ENCODE assay signal across 30 cellular contexts in the genomic region with DNA sequence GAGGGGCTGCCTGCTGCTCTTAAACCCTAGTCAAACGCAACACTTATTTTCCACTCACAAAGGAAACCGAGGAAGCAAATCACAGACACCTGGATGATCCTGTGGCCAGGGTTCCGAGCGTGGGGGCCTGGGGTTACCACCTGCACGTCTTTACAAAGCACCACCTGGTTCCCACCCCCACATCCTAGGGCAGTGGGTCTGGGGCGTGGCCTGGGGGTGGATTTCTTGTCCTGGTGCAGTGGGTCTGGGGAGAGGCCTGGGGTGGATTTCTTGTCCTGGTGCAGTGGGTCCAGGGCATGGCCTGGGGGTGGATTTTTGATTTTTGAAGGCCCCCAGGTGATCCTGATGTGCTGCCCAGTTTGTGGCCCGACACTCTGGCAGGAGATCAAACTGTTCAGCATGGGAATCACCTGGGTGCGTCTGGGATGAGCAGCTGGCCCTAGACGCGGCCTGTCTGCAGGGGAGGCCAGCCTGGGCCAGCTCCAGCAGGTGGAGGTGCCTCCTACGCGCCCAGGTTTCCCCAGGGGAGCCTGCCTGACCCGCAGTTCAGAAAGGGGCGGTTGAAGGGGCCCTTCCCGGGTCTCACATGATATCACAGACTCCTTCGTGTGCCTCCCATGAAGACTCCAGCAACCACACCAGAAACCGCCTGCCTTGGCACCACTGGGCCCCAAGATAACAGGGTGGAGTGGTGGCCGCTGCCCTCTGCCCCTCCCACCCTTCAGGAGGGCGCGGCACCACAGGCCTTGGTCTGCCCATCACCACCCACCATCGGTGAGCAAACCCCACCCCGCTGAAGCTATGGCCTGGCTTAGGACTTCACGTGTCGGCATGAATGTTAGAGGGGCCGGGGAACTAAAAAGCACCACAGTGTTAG. TPM values are rescaled to one million over a fixed set of nuclear protein-coding genes. Genes with fewer than 3 reads are reported as not detected.
DNase-seq lines count a peak whose midpoint lies in the region; FAIRE-seq and TF ChIP-seq lines count a peak whose summit lies in the region.
"Had no signal": no experiment of that assay in that cellular context is flagged by ENCODE, and none has a peak within 500 bp of the region (broad histone marks: within the 10 kb centered on the region; RNA-seq: fewer than 3 reads in every experiment).

No MANE protein-coding gene starts in this region.

- no peak overlapping the region for H3K56ac ChIP-seq in H1 (replicated peaks; ENCODE audit: insufficient read length, low read depth, low read length)

- no peak overlapping the region for H4K5ac ChIP-seq in H1 (ENCODE audit: insufficient read length, low read depth, low read length)

- TF ChIP-seq RAD21 in H1 (IDR thresholded peaks at IDR 0.05 in 1 of 2, conservative IDR thresholded peaks at IDR 0.05 in 1 of 2; ENCODE audit: low read depth in 2 of 2, low read length in 2 of 2): no peak

- H2AFZ ChIP-seq in H1 (ENCODE audit: low read length) (no peak overlapping the region), Karpas-422 (ENCODE audit: low read length) (no peak overlapping the region)

- no peak overlapping the region for H3K9ac ChIP-seq in H1 (replicated peaks in 1 of 4; ENCODE audit: extremely low read depth in 1 of 4, low read depth in 3 of 4, low read length in 3 of 4)
- no peak overlapping the region for H3K9ac ChIP-seq in Karpas-422 (ENCODE audit: low read length)

- POLR2A ChIA-PET in RWPE1 (lab: Yijun Ruan, JAX; ENCODE audit: low non-redundant PET): no interaction called here
- POLR2A ChIA-PET in H1 (lab: Charles Lee; ENCODE audit: partially characterized antibody): interaction anchor here (1.0 to 1.5 kb wide), 2 partner anchors 29 to 32 kb away, joined by 3 to 4 read pairs; no protein-coding TSS in a partner anchor

- H3K23me2 ChIP-seq in H1 (ENCODE audit: low read depth, low read length): no peaks in the 10 kb centered on the region

- H3K4me3 ChIP-seq in H1 (ENCODE audit: extremely low read depth in 1 of 4, insufficient read depth in 2 of 4, low read depth in 3 of 4, low read length in 4 of 4) (no peak overlapping the region), Karpas-422 (ENCODE audit: low read length) (no peak overlapping the region)
- H3K4me3 ChIP-seq: body of pancreas, esophagus squamous epithelium, heart right ventricle, SJCRH30 had no signal

- no peak overlapping the region for H2BK5ac ChIP-seq in H1 (ENCODE audit: low read depth, low read length)

- H3K9me2 ChIP-seq in Karpas-422 (replicated peaks; ENCODE audit: insufficient read depth, low read length): no peaks in the 10 kb centered on the region

- TF ChIP-seq POLR2A in H1 (IDR thresholded peaks at IDR 0.05; ENCODE audit: control extremely low read depth in 1 of 2, low read depth in 2 of 2, low read length in 2 of 2): no peak

- TF ChIP-seq EP300 in H1 (IDR thresholded peaks at IDR 0.05; ENCODE audit: borderline replicate concordance in 1 of 2, low read depth in 2 of 2, low read length in 2 of 2): no peak

- H4K91ac ChIP-seq in H1 (replicated peaks; ENCODE audit: insufficient read length, low read length): no peak overlapping the region

- no peak overlapping the region for H3K4me2 ChIP-seq in H1 (ENCODE audit: insufficient read depth in 1 of 2, low read depth in 2 of 2, low read length in 2 of 2)
- no peak overlapping the region for H3K4me2 ChIP-seq in Karpas-422 (ENCODE audit: low read depth, low read length, poor library complexity, severe bottlenecking)

- no peak overlapping the region for H2BK12ac ChIP-seq in H1 (ENCODE audit: low read depth, low read length)

- no peaks in the 10 kb centered on the region for H3K9me3 ChIP-seq in H1 (ENCODE audit: insufficient read depth in 2 of 2, low read depth in 1 of 2, low read length in 1 of 2)
- H3K9me3 ChIP-seq in Karpas-422 (ENCODE audit: low read length): no peaks in the 10 kb centered on the region
- H3K9me3 ChIP-seq: BE2C, body of pancreas, esophagus squamous epithelium, heart right ventricle, SJCRH30 had no signal

- H3K27me3 Mint-ChIP-seq in activated naive CD8-positive, alpha-beta T cell treated with anti-CD3 and anti-CD28 coated beads for 36 hours: no peaks in the 10 kb centered on the region
- H3K27me3 Mint-ChIP-seq: activated naive CD4-positive, alpha-beta T cell treated with anti-CD3 and anti-CD28 coated beads, Interleukin-2, amount 10 ng/mL, durations not matched to agents 7 days and 5 days; central memory CD8-positive, alpha-beta T cell; stimulated activated memory B cell treated with anti-CD40 and anti-IgM and Interleukin-4, amounts not matched to agents 10 μg/mL and 1 μg/mL and 100 μg/mL, for 72 hours had no signal

- no peak overlapping the region for H3K4ac ChIP-seq in H1 (replicated peaks; ENCODE audit: insufficient read length, low read depth, low read length)

- peaks cover 0 to 2% (median 0%) of the 10 kb centered on the region in 4 experiments; a peak in 3 of 7 replicates for H3K27me3 ChIP-seq in H1 (replicated peaks in 1 of 4; ENCODE audit: control insufficient read depth in 3 of 4, extremely low read depth in 1 of 4, insufficient read depth in 3 of 4, low read length in 3 of 4)
- no peaks in the 10 kb centered on the region for H3K27me3 ChIP-seq in Karpas-422 (ENCODE audit: low read length)
- H3K27me3 ChIP-seq: BE2C, body of pancreas, esophagus squamous epithelium, foreskin keratinocyte, heart right ventricle, SJCRH30 had no signal

- H3K18ac ChIP-seq in H1 (ENCODE audit: extremely low read depth, low read length): no peak overlapping the region

- DNase-seq in RWPE1 (ENCODE audit: low spot score): no peak
- no peak for DNase-seq in H1 (ENCODE audit: low read depth in 1 of 2, low spot score in 2 of 2)
- DNase-seq in Karpas-422: no peak
- no peak for DNase-seq in activated naive CD8-positive, alpha-beta T cell treated with anti-CD3 and anti-CD28 coated beads for 36 hours
- DNase-seq: activated CD4-positive, alpha-beta T cell treated with anti-CD3 and anti-CD28 coated beads for 4 hours; activated CD8-positive, alpha-beta T cell treated with anti-CD3 and anti-CD28 coated beads, Interleukin-2, amount 10 ng/mL, durations not matched to agents 7 days and 5 days; activated naive CD4-positive, alpha-beta T cell treated with anti-CD3 and anti-CD28 coated beads, Interleukin-2, amount 10 ng/mL, durations not matched to agents 7 days and 5 days; BE2C; body of pancreas; CD8-positive, alpha-beta T cell; dermis blood vessel endothelial cell; esophagus squamous epithelium; foreskin keratinocyte; heart right ventricle; kidney; left ventricle myocardium superior; mesendoderm; NCI-H2107; NCI-H82; SJCRH30; substantia nigra; SW 1271; trophoblast cell; WERI-Rb-1 had no signal

- H3K36me3 Mint-ChIP-seq in activated naive CD8-positive, alpha-beta T cell treated with anti-CD3 and anti-CD28 coated beads for 36 hours: peaks cover 3% of the 10 kb centered on the region

- no peak overlapping the region for H3K4me3 Mint-ChIP-seq in activated naive CD8-positive, alpha-beta T cell treated with anti-CD3 and anti-CD28 coated beads for 36 hours
- H3K4me3 Mint-ChIP-seq: activated CD8-positive, alpha-beta T cell treated with anti-CD3 and anti-CD28 coated beads, Interleukin-2, amount 10 ng/mL, durations not matched to agents 7 days and 5 days; activated naive CD4-positive, alpha-beta T cell treated with anti-CD3 and anti-CD28 coated beads, Interleukin-2, amount 10 ng/mL, durations not matched to agents 7 days and 5 days; CD8-positive, alpha-beta T cell; central memory CD8-positive, alpha-beta T cell; stimulated activated memory B cell treated with anti-CD40 and anti-IgM and Interleukin-4, amounts not matched to agents 10 μg/mL and 1 μg/mL and 100 μg/mL, for 72 hours had no signal

- H3K27ac Mint-ChIP-seq in activated naive CD8-positive, alpha-beta T cell treated with anti-CD3 and anti-CD28 coated beads for 36 hours: no peak overlapping the region
- H3K27ac Mint-ChIP-seq: CD8-positive, alpha-beta T cell; stimulated activated memory B cell treated with anti-CD40 and anti-IgM and Interleukin-4, amounts not matched to agents 10 μg/mL and 1 μg/mL and 100 μg/mL, for 72 hours had no signal

- H3K4me1 Mint-ChIP-seq in activated naive CD8-positive, alpha-beta T cell treated with anti-CD3 and anti-CD28 coated beads for 36 hours: peaks cover 8% of the 10 kb centered on the region

- WGBS in H1 (ENCODE audit: extremely low coverage in 1 of 2, insufficient coverage in 1 of 2, insufficient read length in 1 of 2, insufficient replicate concordance in 2 of 2, low coverage in 1 of 2, low lambda C conversion rate in 2 of 2, missing lambda C conversion rate in 1 of 2), 2 experiments: 87% methylated on average over 22 of the region's 25 CpGs; no CpG with 5 or more reads in 1 of the 2 experiments

- H4K20me1 ChIP-seq in H1 (replicated peaks in 1 of 2; ENCODE audit: control insufficient read depth in 1 of 2, insufficient read depth in 2 of 2, low read length in 2 of 2): peaks cover 4 to 13% of the 10 kb centered on the region in 2 experiments
- H4K20me1 ChIP-seq in Karpas-422 (ENCODE audit: insufficient read depth, low read depth, low read length): no peaks in the 10 kb centered on the region

- peak overlapping the region; percentile 12; the same call in 1 of the 2 replicates for H3K27ac ChIP-seq in RWPE1
- H3K27ac ChIP-seq in H1 (ENCODE audit: low read depth, low read length): no peak overlapping the region
- no peak overlapping the region for H3K27ac ChIP-seq in Karpas-422 (ENCODE audit: low read length)
- H3K27ac ChIP-seq: body of pancreas, esophagus squamous epithelium, foreskin keratinocyte, heart right ventricle, SJCRH30, WERI-Rb-1 had no signal

- H3K79me2 ChIP-seq in H1 (ENCODE audit: control insufficient read depth in 1 of 2, insufficient read depth in 2 of 2, low read length in 2 of 2) (no peaks in the 10 kb centered on the region), Karpas-422 (ENCODE audit: low read length) (no peaks in the 10 kb centered on the region)

- no peak overlapping the region for H2BK15ac ChIP-seq in H1 (ENCODE audit: low read length)

- H3K4me1 ChIP-seq in H1 (replicated peaks in 1 of 4; ENCODE audit: control insufficient read depth in 3 of 4, insufficient read depth in 4 of 4, low read length in 3 of 4): no peaks in the 10 kb centered on the region
- peaks cover 2% of the 10 kb centered on the region for H3K4me1 ChIP-seq in Karpas-422 (ENCODE audit: low read length)
- H3K4me1 ChIP-seq: BE2C, foreskin keratinocyte, SJCRH30 had no signal

- H2BK20ac ChIP-seq in H1 (ENCODE audit: low read length): no peak overlapping the region

- no peak overlapping the region for H3K14ac ChIP-seq in H1 (ENCODE audit: insufficient read length)

- H3K36me3 ChIP-seq in H1 (ENCODE audit: control insufficient read depth in 2 of 4, insufficient read depth in 4 of 4, low read length in 3 of 4) (peaks cover 0 to 9% (median 4%) of the 10 kb centered on the region in 4 experiments; a peak in 5 of 8 replicates), Karpas-422 (ENCODE audit: insufficient read depth, low read length) (no peaks in the 10 kb centered on the region)
- H3K36me3 ChIP-seq: SJCRH30 had no signal

- H3K9me3 Mint-ChIP-seq in activated naive CD8-positive, alpha-beta T cell treated with anti-CD3 and anti-CD28 coated beads for 36 hours: no peaks in the 10 kb centered on the region
- H3K9me3 Mint-ChIP-seq: activated naive CD4-positive, alpha-beta T cell treated with anti-CD3 and anti-CD28 coated beads, Interleukin-2, amount 10 ng/mL, durations not matched to agents 7 days and 5 days; CD8-positive, alpha-beta T cell; central memory CD8-positive, alpha-beta T cell; stimulated activated memory B cell treated with anti-CD40 and anti-IgM and Interleukin-4, amounts not matched to agents 10 μg/mL and 1 μg/mL and 100 μg/mL, for 72 hours had no signal

- H2BK120ac ChIP-seq in H1 (replicated peaks; ENCODE audit: low read depth, low read length): no peak overlapping the region

- H4K8ac ChIP-seq in H1 (ENCODE audit: extremely low read depth, insufficient read depth, low read length): peak overlapping the region; percentile 36; the same call in 1 of the 2 replicates

- TF ChIP-seq CTCF in RWPE1 (conservative IDR thresholded peaks at IDR 0.05; ENCODE audit: low read depth): no peak
- TF ChIP-seq CTCF in H1 (IDR thresholded peaks at IDR 0.05; ENCODE audit: control extremely low read depth in 1 of 3, insufficient read depth in 1 of 3, low read depth in 1 of 3, low read length in 3 of 3): no peak

- CTCF ChIA-PET in RWPE1 (lab: Yijun Ruan, JAX): interaction anchor here (0.6 kb wide), 2 partner anchors 69 to 244 kb away, joined by 3 to 4 read pairs; no protein-coding TSS in a partner anchor
- CTCF ChIA-PET in H1 (lab: Charles Lee; ENCODE audit: partially characterized antibody): interaction anchor here (1.5 kb wide), 1 partner anchor 9 kb away, joined by 7 read pairs; no protein-coding TSS in a partner anchor

- FAIRE-seq in H1 (lab: Jason Lieb, UNC): no peak
- FAIRE-seq: endometrium, kidney had no signal

- peaks cover 1% of the 10 kb centered on the region; the same call in 1 of the 2 replicates for H3K79me1 ChIP-seq in H1 (ENCODE audit: low read depth, low read length)

- H3K23ac ChIP-seq in H1 (ENCODE audit: insufficient read length): no peak overlapping the region

- H2AK5ac ChIP-seq in H1 (ENCODE audit: low read depth, low read length): no peak overlapping the region

RNA-seq across cellular contexts. Expression of gene HAGH, which starts 6.3 kb away (rescaled TPM):
- total RNA-seq in H1 (2021; fragmentation: NEBNext Ultra II Directional; extraction: Animal tissue kit (Norgen Biotek cat#: 25700)): 28.7 and 34.4 TPM in 2 replicates
- polyA plus RNA-seq in H1 (2011; rRNA removed): 40.6 and 65.3 TPM in 2 replicates
- polyA plus RNA-seq in H1 (2011; cell fraction: cytosol; rRNA removed): 56.0 TPM
- polyA plus RNA-seq in H1 (2011; cell fraction: nucleus; rRNA removed): 67.2 TPM
- 20.7 to 36.3 TPM (median 31.9 TPM) in 4 replicates for polyA plus RNA-seq in H1 (2012, experiment 1 of 2)
- polyA plus RNA-seq in H1 (2012, experiment 2 of 2): 18.0 TPM
- 25.3 TPM for polyA plus RNA-seq in H1 (2013, experiment 1 of 2)
- 24.3 TPM for polyA plus RNA-seq in H1 (2013, experiment 2 of 2)
- polyA minus RNA-seq in H1 (2011; rRNA and poly(A)+ RNA removed): 12.9 and 25.3 TPM in 2 replicates
- 7.7 TPM for polyA minus RNA-seq in H1 (2011; cell fraction: cytosol; rRNA and poly(A)+ RNA removed)
- 13.1 TPM for polyA minus RNA-seq in H1 (2011; cell fraction: nucleus; rRNA and poly(A)+ RNA removed)
- 38.4 and 126 TPM in 2 replicates for total RNA-seq in Karpas-422 (2014; rRNA removed; shearing (Covaris generic); ENCODE audit: low replicate concordance)
- 10 to 100 TPM; 22.6 to 23.9 TPM for total RNA-seq in activated naive CD8-positive, alpha-beta T cell treated with anti-CD3 and anti-CD28 coated beads for 36 hours

RNA-seq across cellular contexts. Expression of gene FAHD1, which starts 6.7 kb away (rescaled TPM):
- 20.4 and 20.5 TPM in 2 replicates for total RNA-seq in H1 (2021; fragmentation: NEBNext Ultra II Directional; extraction: Animal tissue kit (Norgen Biotek cat#: 25700))
- 31.9 and 47.2 TPM in 2 replicates for polyA plus RNA-seq in H1 (2011; rRNA removed)
- polyA plus RNA-seq in H1 (2011; cell fraction: cytosol; rRNA removed): 40.7 TPM
- 27.8 TPM for polyA plus RNA-seq in H1 (2011; cell fraction: nucleus; rRNA removed)
- 23.1 to 32.1 TPM (median 29.3 TPM) in 4 replicates for polyA plus RNA-seq in H1 (2012, experiment 1 of 2)
- polyA plus RNA-seq in H1 (2012, experiment 2 of 2): 11.2 TPM
- polyA plus RNA-seq in H1 (2013, experiment 1 of 2): 16.8 TPM
- 15.8 TPM for polyA plus RNA-seq in H1 (2013, experiment 2 of 2)
- polyA minus RNA-seq in H1 (2011; rRNA and poly(A)+ RNA removed): 16.8 and 21.2 TPM in 2 replicates
- polyA minus RNA-seq in H1 (2011; cell fraction: cytosol; rRNA and poly(A)+ RNA removed): 25.1 TPM
- polyA minus RNA-seq in H1 (2011; cell fraction: nucleus; rRNA and poly(A)+ RNA removed): 32.4 TPM
- total RNA-seq in Karpas-422 (2014; rRNA removed; shearing (Covaris generic); ENCODE audit: low replicate concordance): 12.6 and 24.6 TPM in 2 replicates
- total RNA-seq in activated naive CD8-positive, alpha-beta T cell treated with anti-CD3 and anti-CD28 coated beads for 36 hours: 10 to 100 TPM; 17.9 to 20.1 TPM

RNA-seq across cellular contexts. Expression of gene IGFALS, which starts 26.8 kb away (rescaled TPM):
- total RNA-seq in H1 (2021; fragmentation: NEBNext Ultra II Directional; extraction: Animal tissue kit (Norgen Biotek cat#: 25700)): not detected in 2 replicates
- 0.03 TPM in 1 of 2 replicates, not detected in the other for polyA plus RNA-seq in H1 (2011; rRNA removed)
- polyA plus RNA-seq in H1 (2011; cell fraction: cytosol; rRNA removed): 0.05 TPM
- polyA plus RNA-seq in H1 (2011; cell fraction: nucleus; rRNA removed): 0.07 TPM
- 0.08 to 0.09 TPM in 2 of 4 replicates, not detected in the others for polyA plus RNA-seq in H1 (2012, experiment 1 of 2)
- not detected for polyA plus RNA-seq in H1 (2012, experiment 2 of 2)
- polyA plus RNA-seq in H1 (2013, experiment 1 of 2): not detected
- not detected for polyA plus RNA-seq in H1 (2013, experiment 2 of 2)
- polyA minus RNA-seq in H1 (2011; rRNA and poly(A)+ RNA removed): not detected in 2 replicates
- polyA minus RNA-seq in H1 (2011; cell fraction: cytosol; rRNA and poly(A)+ RNA removed): not detected
- not detected for polyA minus RNA-seq in H1 (2011; cell fraction: nucleus; rRNA and poly(A)+ RNA removed)
- total RNA-seq in Karpas-422 (2014; rRNA removed; shearing (Covaris generic); ENCODE audit: low replicate concordance): not detected in 2 replicates
- total RNA-seq in activated naive CD8-positive, alpha-beta T cell treated with anti-CD3 and anti-CD28 coated beads for 36 hours: not detected
- total RNA-seq: dermis blood vessel endothelial cell, esophagus squamous epithelium, foreskin keratinocyte, left ventricle myocardium superior, LHCN-M2, NCI-H460, RPMI7951, SJCRH30 had no signal
- polyA plus RNA-seq: foreskin keratinocyte had no signal

RNA-seq across cellular contexts. Expression of gene NUBP2, which starts 37.6 kb away (rescaled TPM):
- 68.0 and 70.3 TPM in 2 replicates for total RNA-seq in H1 (2021; fragmentation: NEBNext Ultra II Directional; extraction: Animal tissue kit (Norgen Biotek cat#: 25700))
- 96.9 and 130 TPM in 2 replicates for polyA plus RNA-seq in H1 (2011; rRNA removed)
- 101 TPM for polyA plus RNA-seq in H1 (2011; cell fraction: cytosol; rRNA removed)
- 141 TPM for polyA plus RNA-seq in H1 (2011; cell fraction: nucleus; rRNA removed)
- polyA plus RNA-seq in H1 (2012, experiment 1 of 2): 44.7 to 70.3 TPM (median 69.2 TPM) in 4 replicates
- 80.2 TPM for polyA plus RNA-seq in H1 (2012, experiment 2 of 2)
- polyA plus RNA-seq in H1 (2013, experiment 1 of 2): 65.6 TPM
- 61.2 TPM for polyA plus RNA-seq in H1 (2013, experiment 2 of 2)
- polyA minus RNA-seq in H1 (2011; rRNA and poly(A)+ RNA removed): 13.2 and 13.3 TPM in 2 replicates
- polyA minus RNA-seq in H1 (2011; cell fraction: cytosol; rRNA and poly(A)+ RNA removed): 37.4 TPM
- polyA minus RNA-seq in H1 (2011; cell fraction: nucleus; rRNA and poly(A)+ RNA removed): 42.5 TPM
- 35.9 and 66.3 TPM in 2 replicates for total RNA-seq in Karpas-422 (2014; rRNA removed; shearing (Covaris generic); ENCODE audit: low replicate concordance)
- total RNA-seq in activated naive CD8-positive, alpha-beta T cell treated with anti-CD3 and anti-CD28 coated beads for 36 hours: 10 to 100 TPM; 63.6 to 64.2 TPM

RNA-seq across cellular contexts. Expression of gene SPSB3, which starts 38.0 kb away (rescaled TPM):
- total RNA-seq in H1 (2021; fragmentation: NEBNext Ultra II Directional; extraction: Animal tissue kit (Norgen Biotek cat#: 25700)): 22.5 and 25.3 TPM in 2 replicates
- polyA plus RNA-seq in H1 (2011; rRNA removed): 37.8 and 60.1 TPM in 2 replicates
- 45.6 TPM for polyA plus RNA-seq in H1 (2011; cell fraction: cytosol; rRNA removed)
- 113 TPM for polyA plus RNA-seq in H1 (2011; cell fraction: nucleus; rRNA removed)
- 24.3 to 39.4 TPM (median 30.0 TPM) in 4 replicates for polyA plus RNA-seq in H1 (2012, experiment 1 of 2)
- 20.6 TPM for polyA plus RNA-seq in H1 (2012, experiment 2 of 2)
- 19.3 TPM for polyA plus RNA-seq in H1 (2013, experiment 1 of 2)
- 16.6 TPM for polyA plus RNA-seq in H1 (2013, experiment 2 of 2)
- 9.8 and 10.4 TPM in 2 replicates for polyA minus RNA-seq in H1 (2011; rRNA and poly(A)+ RNA removed)
- polyA minus RNA-seq in H1 (2011; cell fraction: cytosol; rRNA and poly(A)+ RNA removed): 12.6 TPM
- 24.4 TPM for polyA minus RNA-seq in H1 (2011; cell fraction: nucleus; rRNA and poly(A)+ RNA removed)
- total RNA-seq in Karpas-422 (2014; rRNA removed; shearing (Covaris generic); ENCODE audit: low replicate concordance): 38.5 and 73.9 TPM in 2 replicates
- 10 to 100 TPM; 12.3 to 12.8 TPM for total RNA-seq in activated naive CD8-positive, alpha-beta T cell treated with anti-CD3 and anti-CD28 coated beads for 36 hours
